ENCODE assay signal across 31 cellular contexts in genomic region chr12:89682284-89682683, GRCh38.
"Had no signal": no experiment of that assay in that cellular context is flagged by ENCODE, and none has a peak within 500 bp of the region (broad histone marks: within the 10 kb centered on the region; RNA-seq: fewer than 3 reads in every experiment).

No MANE protein-coding gene starts in this region.

- H2AFZ ChIP-seq: PC-9 had no signal

- H3K4me2 ChIP-seq: PC-9 had no signal

- H3K27ac ChIP-seq: adrenal gland, body of pancreas, breast epithelium, PC-9, VCaP had no signal

- H3K27me3 ChIP-seq: adrenal gland, body of pancreas, breast epithelium had no signal

- H3K4me3 ChIP-seq: adrenal gland, body of pancreas, breast epithelium, PC-9 had no signal

- ATAC-seq: activated CD8-positive, alpha-beta T cell treated with anti-CD3 and anti-CD28 coated beads for 36 hours; activated T-cell treated with anti-CD3 and anti-CD28 coated beads, Interleukin-2, amount 50 U/mL, for 72 hours; activated T-helper 17 cell treated with anti-CD3 and anti-CD28 coated beads, Interleukin-2, amount 50 U/mL, for 72 hours; body of pancreas had no signal

- DNase-seq: activated B cell treated with CpG ODN at 0.5 μM for 24 hours; activated CD4-positive, alpha-beta T cell treated with anti-CD3 and anti-CD28 coated beads for 4 hours; activated CD4-positive, alpha-beta T cell treated with anti-CD3 and anti-CD28 coated beads, Interleukin-2, amount 50 U/mL, for 4 hours; activated CD4-positive, CD25-positive, alpha-beta regulatory T cell treated with anti-CD3 and anti-CD28 coated beads, Interleukin-2, amount 50 U/mL, for 72 hours; activated CD8-positive, alpha-beta T cell treated with anti-CD3 and anti-CD28 coated beads for 36 hours; activated gamma-delta T cell; activated naive CD4-positive, alpha-beta T cell treated with Interleukin-2 at 50 U/mL for 16 hours; activated naive CD8-positive, alpha-beta T cell treated with anti-CD3 and anti-CD28 coated beads, Interleukin-2, amount 10 ng/mL, durations not matched to agents 7 days and 5 days; activated T-cell treated with anti-CD3 and anti-CD28 coated beads, Interleukin-2, amount 50 U/mL, for 1 hour; activated T-cell treated with anti-CD3 and anti-CD28 coated beads, Interleukin-2, amount 50 U/mL, for 72 hours; adrenal gland; body of pancreas; MM.1S; MV-4-11; NCI-H1092; NCI-H1436 treated with DMSO at 0.1 percent for 48 hours; NCI-H1694 treated with DMSO at 0.1 percent for 48 hours; NCI-H2029; NCI-H345; NCI-H524 treated with DMSO at 0.1 percent for 48 hours; NK-92 treated with Interleukin-12 subunit alpha and Interleukin-12 subunit beta, amount 100 ng/mL, for 24 hours; PC-9; Right ventricle myocardium superior; SW 1271; T-helper 1 cell; T-helper 2 cell; T-helper 9 cell had no signal

- H3K36me3 ChIP-seq: adrenal gland, breast epithelium had no signal

- H3K4me1 ChIP-seq: adrenal gland, breast epithelium had no signal

- FAIRE-seq: astrocyte had no signal
